1 cellular context compared by ENCODE assay signal in genomic region chr19:1874554-1875185, GRCh38.
TF ChIP-seq lines count a peak whose summit lies in the region.

No MANE protein-coding gene starts in this region.

TF ChIP-seq in WTC11, 78 proteins besides CTCF, POLR2A, EP300 and RAD21 (continued from another document):
- TF ChIP-seq E2F1 (CRISPR knock-in tag; IDR thresholded peaks at IDR 0.05) (no peak), CBFB (CRISPR knock-in tag; IDR thresholded peaks at IDR 0.05; ENCODE audit: low read depth) (no peak), PRDM15 (CRISPR knock-in tag; IDR thresholded peaks at IDR 0.05) (no peak), ATF2 (CRISPR knock-in tag; IDR thresholded peaks at IDR 0.05; ENCODE audit: borderline replicate concordance, low read depth) (no peak), SP1 (CRISPR knock-in tag; conservative IDR thresholded peaks at IDR 0.05) (no peak), MXD4 (CRISPR knock-in tag; IDR thresholded peaks at IDR 0.05; ENCODE audit: borderline replicate concordance) (no peak), ATF6 (CRISPR knock-in tag; IDR thresholded peaks at IDR 0.05) (no peak), ZNF219 (CRISPR knock-in tag; IDR thresholded peaks at IDR 0.05; ENCODE audit: borderline replicate concordance) (no peak), ZBTB21 (CRISPR knock-in tag; IDR thresholded peaks at IDR 0.05; ENCODE audit: borderline replicate concordance) (no peak), PRRX2 (CRISPR knock-in tag; IDR thresholded peaks at IDR 0.05) (no peak)
